8 cellular contexts compared by ENCODE assay signal in genomic region chr10:124688889-124689670, GRCh38. TPM values are rescaled to one million over a fixed set of nuclear protein-coding genes. Genes with fewer than 3 reads are reported as not detected.
DNase-seq lines count a peak whose midpoint lies in the region; ATAC-seq lines count a peak whose summit lies in the region.

No MANE protein-coding gene starts in this region.

- DNase-seq in activated CD8-positive, alpha-beta memory T cell treated with anti-CD3 and anti-CD28 coated beads for 48 hours (ENCODE audit: low read depth in 2 of 3, low spot score in 2 of 3) = peak in 2 of 3 experiments; percentile 33 to 50
- DNase-seq in left colon (no peak), NAMALWA (ENCODE audit: low spot score) (no peak), EL (no peak), MV-4-11 (lab: John Stamatoyannopoulos, UW) (no peak), hippocampal formation (lab: John Stamatoyannopoulos, UW) (no peak)

- intact Hi-C loops in left colon (cut with DNase I, micrococcal nuclease) = no loop called here

- ATAC-seq in GM18907 (IDR thresholded peaks at IDR 0.05; ENCODE audit: unreplicated experiment) (peak; percentile 86), HG02973 (IDR thresholded peaks at IDR 0.05; ENCODE audit: unreplicated experiment) (peak; percentile 93), left colon (peak; percentile 30)

RNA-seq across cellular contexts. Expression of gene FAM53B, which starts 55.1 kb away (rescaled TPM):
- total RNA-seq in left colon = 10 to 100 TPM; 31.6 to 48.0 TPM

Comparison
In these comparisons a context has a peak if more than half of its experiments do, and no peak if none do; other contexts are left out.
1. ATAC-seq: peak in every context shown above with its lines; median percentile 93 in HG02973; 86 in GM18907; 30 in left colon.
2. DNase-seq: peak in activated CD8-positive, alpha-beta memory T cell treated with anti-CD3 and anti-CD28 coated beads for 48 hours (2 of 3); none in left colon (0 of 2), NAMALWA (single experiment), EL (single experiment), MV-4-11 (single experiment) and hippocampal formation (0 of 2).